ENCODE assay signal across 8 cellular contexts in the genomic region with DNA sequence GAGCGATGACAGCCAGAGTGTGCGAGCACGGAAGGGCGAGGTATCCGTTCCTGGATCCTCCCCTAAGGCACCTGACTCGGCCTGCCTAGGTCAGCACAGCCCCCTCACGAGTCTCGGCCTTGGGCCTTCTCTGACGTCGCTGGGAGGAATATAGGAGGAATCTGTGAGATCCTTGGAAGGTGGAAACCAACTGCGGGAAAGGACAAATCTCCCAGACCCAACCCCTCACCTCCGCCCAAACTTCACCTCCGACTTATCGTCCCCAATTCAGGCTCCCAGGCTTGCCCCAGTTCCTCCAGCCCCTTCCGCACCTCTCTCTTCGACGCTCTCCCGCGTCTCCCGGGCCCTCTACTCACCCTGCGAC. TPM values are rescaled to one million over a fixed set of nuclear protein-coding genes. Genes with fewer than 3 reads are reported as not detected.
DNase-seq lines count a peak whose midpoint lies in the region; ATAC-seq, FAIRE-seq and TF ChIP-seq lines count a peak whose summit lies in the region.

No MANE protein-coding gene starts in this region.

- no peak for FAIRE-seq in bronchial epithelial cell (lab: Jason Lieb, UNC)

- H3K36me3 ChIP-seq in bronchial epithelial cell (ENCODE audit: control insufficient read depth, insufficient read depth, low read length), result peaks cover 8% of the 10 kb centered on the region

- no peaks in the 10 kb centered on the region for H3K27me3 ChIP-seq in bronchial epithelial cell (ENCODE audit: control insufficient read depth, insufficient read depth, low read length)

- TF ChIP-seq CTCF in GM12864 (IDR thresholded peaks at IDR 0.05; ENCODE audit: low read depth, low read length, missing control alignments) (no peak), bronchial epithelial cell (IDR thresholded peaks at IDR 0.05; ENCODE audit: insufficient read depth, low read length, severe bottlenecking) (no peak)

- ATAC-seq in HG02938 (IDR thresholded peaks at IDR 0.05; ENCODE audit: unreplicated experiment), result peak; percentile 16

- no peak for DNase-seq in GM12864 (ENCODE audit: low read depth)
- peak in 4 of 5 experiments; percentile 20 to 68 (median 34) for DNase-seq in T-helper 2 cell
- DNase-seq in bronchial epithelial cell (ENCODE audit: low read depth), result peak; percentile 57
- DNase-seq in left kidney (ENCODE audit: low read depth, low spot score), result peak; percentile 65
- DNase-seq in stimulated activated CD8-positive, alpha-beta memory T cell treated with anti-CD3 and anti-CD28 coated beads, Interleukin-15, amount 100 ng/mL, for 1 hour (ENCODE audit: low read depth), result peak; percentile 14
- no peak for DNase-seq in NCI-H1092 (lab: John Stamatoyannopoulos, UW)
- no peak for DNase-seq in NCI-H2196 treated with DMSO at 0.1 percent for 48 hours (lab: John Stamatoyannopoulos, UW; ENCODE audit: unreplicated experiment)

- H3K4me3 ChIP-seq in GM12864 (ENCODE audit: low read depth, low read length) (peak overlapping the region; percentile 86), bronchial epithelial cell (ENCODE audit: low read depth, low read length) (peak overlapping the region; percentile 90)

RNA-seq across cellular contexts. Expression of gene APH1A, which starts 0.5 kb away (rescaled TPM):
- 148 and 170 TPM in 2 replicates for total RNA-seq in bronchial epithelial cell

RNA-seq across cellular contexts. Expression of gene C1orf54, which starts 4.3 kb away (rescaled TPM):
- total RNA-seq in bronchial epithelial cell, result 0.53 and 1.3 TPM in 2 replicates

RNA-seq across cellular contexts. Expression of gene CA14, which starts 10.8 kb away (rescaled TPM):
- total RNA-seq in bronchial epithelial cell, result not detected in 2 replicates

RNA-seq across cellular contexts. Expression of gene CIART, which starts 14.0 kb away (rescaled TPM):
- total RNA-seq in bronchial epithelial cell, result 2.9 and 6.4 TPM in 2 replicates

RNA-seq across cellular contexts. Expression of gene MRPS21, which starts 25.3 kb away (rescaled TPM):
- 49.5 and 53.5 TPM in 2 replicates for total RNA-seq in bronchial epithelial cell

Comparison
In these comparisons a context has a peak if more than half of its experiments do, and no peak if none do; other contexts are left out.
1. DNase-seq: peak in T-helper 2 cell (4 of 5), bronchial epithelial cell (single experiment), left kidney (single experiment) and stimulated activated CD8-positive, alpha-beta memory T cell treated with anti-CD3 and anti-CD28 coated beads, Interleukin-15, amount 100 ng/mL, for 1 hour (single experiment); none in GM12864 (single experiment), NCI-H1092 (single experiment) and NCI-H2196 treated with DMSO at 0.1 percent for 48 hours (single experiment).